Comparison of ENCODE assay signal across 31 cellular contexts in genomic region chr9:134221273-134222017, GRCh38. TPM values are rescaled to one million over a fixed set of nuclear protein-coding genes. Genes with fewer than 3 reads are reported as not detected.
DNase-seq lines count a peak whose midpoint lies in the region; ATAC-seq and TF ChIP-seq lines count a peak whose summit lies in the region.
"Had no signal": no experiment of that assay in that cellular context is flagged by ENCODE, and none has a peak within 500 bp of the region (broad histone marks: within the 10 kb centered on the region; RNA-seq: fewer than 3 reads in every experiment).

No MANE protein-coding gene starts in this region.

- H3K4me2 ChIP-seq in OCI-LY1 (ENCODE audit: low read length): peak overlapping the region; percentile 45

- peaks cover 4% of the 10 kb centered on the region; the same call in 1 of the 2 replicates for H3F3A ChIP-seq in OCI-LY1 (ENCODE audit: insufficient read depth, low read length)

- H3K9me3 ChIP-seq in OCI-LY1 (ENCODE audit: low read length) (no peaks in the 10 kb centered on the region), psoas muscle (no peaks in the 10 kb centered on the region)
- H3K9me3 ChIP-seq: breast epithelium, prostate gland, stomach, tibial artery had no signal

- H4K20me1 ChIP-seq in OCI-LY1 (ENCODE audit: insufficient read depth, low read length): no peaks in the 10 kb centered on the region

- no peaks in the 10 kb centered on the region for H3K36me3 ChIP-seq in OCI-LY1 (ENCODE audit: insufficient read depth, low read length)
- H3K36me3 ChIP-seq in psoas muscle (ENCODE audit: insufficient read depth in 1 of 2, low read depth in 1 of 2): no peaks in the 10 kb centered on the region
- H3K36me3 ChIP-seq: breast epithelium, prostate gland, stomach, tibial artery had no signal

- no peak overlapping the region for H2AFZ ChIP-seq in OCI-LY1 (ENCODE audit: low read length)

- ATAC-seq in left colon (peak; percentile 44), psoas muscle (no peak), GM19452 (IDR thresholded peaks at IDR 0.05; ENCODE audit: unreplicated experiment) (no peak)
- ATAC-seq: activated CD8-positive, alpha-beta memory T cell treated with anti-CD3 and anti-CD28 coated beads, Interleukin-2, amount 10 ng/mL, durations not matched to agents 7 days and 5 days; activated T-cell treated with anti-CD3 and anti-CD28 coated beads, Interleukin-2, amount 50 U/mL, for 72 hours; PC-3 had no signal

- H3K4me1 ChIP-seq in OCI-LY1 (ENCODE audit: insufficient read depth, low read length, severe bottlenecking) (peaks cover 61% of the 10 kb centered on the region), psoas muscle (no peaks in the 10 kb centered on the region)
- H3K4me1 ChIP-seq: breast epithelium, tibial artery had no signal

- no peaks in the 10 kb centered on the region for H3K79me2 ChIP-seq in OCI-LY1 (ENCODE audit: insufficient read depth, low read length)

- peaks cover 3% of the 10 kb centered on the region; the same call in 1 of the 2 replicates for H3K27me3 ChIP-seq in OCI-LY1 (ENCODE audit: insufficient read depth, low read length)
- H3K27me3 ChIP-seq in psoas muscle (ENCODE audit: insufficient read depth in 3 of 3, low read length in 2 of 3): no peaks in the 10 kb centered on the region
- H3K27me3 ChIP-seq: breast epithelium had no signal

- 87 to 93% (median 89%) methylated on average over 22 to 23 of the region's 23 CpGs for WGBS in psoas muscle, 3 donors

- H3K9me2 ChIP-seq in OCI-LY1 (ENCODE audit: low read depth, low read length): no peaks in the 10 kb centered on the region

- H3K4me3 ChIP-seq in OCI-LY1 (ENCODE audit: low read depth, low read length, poor library complexity, severe bottlenecking) (no peak overlapping the region), psoas muscle (no peak overlapping the region)
- H3K4me3 ChIP-seq: breast epithelium, prostate gland, skin epidermis, stomach, tibial artery had no signal

- TF ChIP-seq CTCF in OCI-LY1 (IDR thresholded peaks at IDR 0.05; ENCODE audit: low read length) (no peak), psoas muscle (IDR thresholded peaks at IDR 0.05) (no peak)

- H3K27ac ChIP-seq in OCI-LY1 (ENCODE audit: low read depth, low read length, poor library complexity, severe bottlenecking) (peak overlapping the region; percentile 100), psoas muscle (no peak overlapping the region)
- H3K27ac ChIP-seq: 22Rv1, prostate gland, stomach, tibial artery had no signal

- DNase-seq in DMS53 (lab: John Stamatoyannopoulos, UW): peak; percentile 23
- no peak for DNase-seq in DMS53 treated with DMSO at 0.1 percent for 48 hours (lab: John Stamatoyannopoulos, UW; ENCODE audit: unreplicated experiment)
- DNase-seq in left colon: no peak
- DNase-seq in psoas muscle: peak; percentile 3 to 41
- DNase-seq in NCI-H524 treated with DMSO at 0.1 percent for 48 hours (lab: John Stamatoyannopoulos, UW): no peak
- DNase-seq in kidney glomerular epithelial cell (lab: John Stamatoyannopoulos, UW): no peak
- DNase-seq: activated B cell treated with CpG ODN at 0.5 μM for 24 hours; activated CD8-positive, alpha-beta memory T cell treated with anti-CD3 and anti-CD28 coated beads, Interleukin-2, amount 10 ng/mL, durations not matched to agents 7 days and 5 days; activated naive CD4-positive, alpha-beta T cell treated with anti-CD3 and anti-CD28 coated beads for 36 hours; activated T-cell treated with anti-CD3 and anti-CD28 coated beads, Interleukin-2, amount 50 U/mL, for 72 hours; amniotic stem cell; CD4-positive, alpha-beta T cell; effector CD4-positive, alpha-beta T cell; islet precursor cell; NCI-H1048; NCI-H187 treated with DMSO at 0.1 percent for 48 hours; NCI-H226; NCI-H748 treated with DMSO at 0.1 percent for 48 hours; PC-3; SHP77; stimulated activated CD4-positive, alpha-beta T cell treated with anti-CD3 and anti-CD28 coated beads, Interleukin-1b, Interleukin-23, amount 100 ng/mL, for 48 hours; stomach; tibial artery had no signal

- intact Hi-C loops in left colon (cut with DNase I, micrococcal nuclease): no loop called here
- intact Hi-C loops in psoas muscle (cut with DNase I): no loop called here

- peak overlapping the region; percentile 57; the same call in 1 of the 2 replicates for H3K9ac ChIP-seq in OCI-LY1 (ENCODE audit: low read length)

RNA-seq across cellular contexts. Expression of gene RNU6ATAC, which starts 57.1 kb away (rescaled TPM):
- 100 to 1,000 TPM; 121 to 147 TPM for total RNA-seq in left colon
- 100 to 1,000 TPM in 2 of 4 donors, 10 to 100 TPM in 2; 13.1 to 120 (median 74.0) TPM for total RNA-seq in psoas muscle
- not detected for polyA plus RNA-seq in psoas muscle
- total RNA-seq: breast epithelium, glomerular endothelial cell, PC-3, prostate gland, stomach had no signal
- polyA plus RNA-seq: H1, stomach had no signal

Comparison
In these comparisons a context has a peak if more than half of its experiments do, and no peak if none do; other contexts are left out.
1. DNase-seq: peak in DMS53 (single experiment) and psoas muscle (2 of 2); none in DMS53 treated with DMSO at 0.1 percent for 48 hours (single experiment), left colon (0 of 2), NCI-H524 treated with DMSO at 0.1 percent for 48 hours (single experiment) and kidney glomerular epithelial cell (single experiment).